9 cellular contexts compared by ENCODE assay signal in the genomic region with DNA sequence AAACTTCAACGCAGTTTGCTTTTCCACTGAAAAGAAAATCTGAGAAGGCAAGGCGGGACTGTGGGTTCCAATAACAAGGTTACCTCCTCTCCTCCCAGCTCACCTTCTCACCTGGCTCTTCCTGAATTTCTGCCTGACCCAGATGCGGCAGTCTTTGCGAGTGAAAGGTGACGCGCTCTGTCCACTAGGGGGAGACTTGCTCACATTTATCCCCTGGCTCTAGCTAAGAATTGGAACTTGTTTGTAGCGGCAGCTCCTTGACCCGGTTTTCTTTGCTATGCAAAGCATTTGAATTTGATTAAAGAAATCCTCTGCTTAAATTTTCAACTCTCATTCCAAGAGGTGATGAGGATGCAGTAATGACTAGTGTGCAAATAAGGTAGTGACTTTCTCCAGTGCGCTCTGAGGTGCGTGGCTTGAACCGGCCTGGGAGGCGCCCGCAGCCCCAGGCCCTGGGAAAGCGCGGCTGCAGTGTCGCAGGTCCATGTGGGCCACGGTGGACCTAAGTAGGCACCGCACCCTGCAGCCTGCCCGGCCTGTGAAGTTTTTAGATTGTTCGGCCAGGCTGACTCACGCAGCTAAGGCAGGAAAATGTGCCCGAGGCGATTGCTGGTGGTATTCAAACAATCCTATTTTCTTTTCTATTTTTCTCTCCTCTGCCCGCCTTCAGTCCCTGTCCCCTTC.
A peak's percentile ranks its signal among the peaks of the same experiment; 100 is the strongest.
DNase-seq lines count a peak whose midpoint lies in the region; ATAC-seq and TF ChIP-seq lines count a peak whose summit lies in the region.
"Had no signal": no experiment of that assay in that cellular context is flagged by ENCODE, and none has a peak within 500 bp of the region (broad histone marks: within the 10 kb centered on the region; RNA-seq: fewer than 3 reads in every experiment).

No MANE protein-coding gene starts in this region.

- CTCF ChIA-PET in CD4-positive, alpha-beta T cell (lab: Charles Lee), result no interaction called here

- H3K4me3 Mint-ChIP-seq in CD4-positive, alpha-beta T cell, result no peak overlapping the region
- H3K4me3 Mint-ChIP-seq: T-helper 1 cell treated with Interleukin-12 subunit alpha and Interleukin-12 subunit beta and Interleukin-4 antibody, amounts not matched to agents 30 μg/mL and 1 μg/mL, for 36 hours had no signal

- H3K4me3 ChIP-seq in WI38 (ENCODE audit: low read depth, low read length) (no peak overlapping the region), choroid plexus epithelial cell (ENCODE audit: low read depth, low read length) (peak overlapping the region; percentile 37)

- POLR2A ChIA-PET in CD4-positive, alpha-beta T cell (lab: Charles Lee), result no interaction called here

- H3K27me3 ChIP-seq in CD4-positive, alpha-beta T cell (ENCODE audit: control insufficient read depth, insufficient read depth, low read length), result no peaks in the 10 kb centered on the region

- peak; percentile 56 for ATAC-seq in CD4-positive, alpha-beta T cell (ENCODE audit: poor library complexity)
- peak; percentile 75 for ATAC-seq in HG03196 (IDR thresholded peaks at IDR 0.05; ENCODE audit: unreplicated experiment)

- DNase-seq in CD4-positive, alpha-beta T cell, result peak in 6 of 10 experiments; percentile 3 to 36 (median 6)
- DNase-seq in GM19240 (ENCODE audit: insufficient read length, low spot score) (peak; percentile 37), NCI-H2171 (lab: John Stamatoyannopoulos, UW) (peak; percentile 28), choroid plexus epithelial cell (ENCODE audit: low read depth) (peak; percentile 80), kidney glomerular epithelial cell (lab: John Stamatoyannopoulos, UW) (peak; percentile 72)
- peak in 2 of 3 experiments; percentile 11 to 32 for DNase-seq in stimulated activated CD4-positive, alpha-beta T cell treated with anti-CD3 and anti-CD28 coated beads, TNF-alpha, amount 100 ng/mL, for 24 hours (ENCODE audit: low read depth in 3 of 3)

- intact Hi-C loops in CD4-positive, alpha-beta T cell (cut with DNase I, micrococcal nuclease), result loop anchor here in 1 of 2 experiments (5.0 to 10.0 kb wide), 4 partner anchors 1134 to 1304 kb away; no protein-coding TSS in a partner anchor

- no peak overlapping the region for H3K27ac ChIP-seq in CD4-positive, alpha-beta T cell (ENCODE audit: low read depth, low read length)

- H3K27ac Mint-ChIP-seq in CD4-positive, alpha-beta T cell, result no peak overlapping the region
- H3K27ac Mint-ChIP-seq: T-helper 1 cell treated with Interleukin-12 subunit alpha and Interleukin-12 subunit beta and Interleukin-4 antibody, amounts not matched to agents 30 μg/mL and 1 μg/mL, for 36 hours had no signal

- peaks cover 24% of the 10 kb centered on the region for H3K27me3 Mint-ChIP-seq in CD4-positive, alpha-beta T cell

- H3K4me1 Mint-ChIP-seq in CD4-positive, alpha-beta T cell (ENCODE audit: low read depth), result no peaks in the 10 kb centered on the region

- H3K9me3 Mint-ChIP-seq in CD4-positive, alpha-beta T cell, result no peaks in the 10 kb centered on the region
- H3K9me3 Mint-ChIP-seq: T-helper 1 cell treated with Interleukin-12 subunit alpha and Interleukin-12 subunit beta and Interleukin-4 antibody, amounts not matched to agents 30 μg/mL and 1 μg/mL, for 36 hours had no signal

- H3K36me3 Mint-ChIP-seq in CD4-positive, alpha-beta T cell (ENCODE audit: low read depth), result no peaks in the 10 kb centered on the region

- TF ChIP-seq CTCF in CD4-positive, alpha-beta T cell (IDR thresholded peaks at IDR 0.05), result peak; percentile 71
- TF ChIP-seq CTCF in WI38 (IDR thresholded peaks at IDR 0.05; ENCODE audit: low read depth, low read length) (peak; percentile 89), choroid plexus epithelial cell (conservative IDR thresholded peaks at IDR 0.05; ENCODE audit: low read depth, low read length) (peak; percentile 94)

- no peaks in the 10 kb centered on the region for H3K9me3 ChIP-seq in CD4-positive, alpha-beta T cell (ENCODE audit: control insufficient read depth, low read length)

Comparison
In these comparisons a context has a peak if more than half of its experiments do, and no peak if none do; other contexts are left out.
1. DNase-seq: peak in every context shown above with its lines; median percentile 80 in choroid plexus epithelial cell; 72 in kidney glomerular epithelial cell; 37 in GM19240; 28 in NCI-H2171; 22 in stimulated activated CD4-positive, alpha-beta T cell treated with anti-CD3 and anti-CD28 coated beads, TNF-alpha, amount 100 ng/mL, for 24 hours; 6 in CD4-positive, alpha-beta T cell.